In the genomic region with DNA sequence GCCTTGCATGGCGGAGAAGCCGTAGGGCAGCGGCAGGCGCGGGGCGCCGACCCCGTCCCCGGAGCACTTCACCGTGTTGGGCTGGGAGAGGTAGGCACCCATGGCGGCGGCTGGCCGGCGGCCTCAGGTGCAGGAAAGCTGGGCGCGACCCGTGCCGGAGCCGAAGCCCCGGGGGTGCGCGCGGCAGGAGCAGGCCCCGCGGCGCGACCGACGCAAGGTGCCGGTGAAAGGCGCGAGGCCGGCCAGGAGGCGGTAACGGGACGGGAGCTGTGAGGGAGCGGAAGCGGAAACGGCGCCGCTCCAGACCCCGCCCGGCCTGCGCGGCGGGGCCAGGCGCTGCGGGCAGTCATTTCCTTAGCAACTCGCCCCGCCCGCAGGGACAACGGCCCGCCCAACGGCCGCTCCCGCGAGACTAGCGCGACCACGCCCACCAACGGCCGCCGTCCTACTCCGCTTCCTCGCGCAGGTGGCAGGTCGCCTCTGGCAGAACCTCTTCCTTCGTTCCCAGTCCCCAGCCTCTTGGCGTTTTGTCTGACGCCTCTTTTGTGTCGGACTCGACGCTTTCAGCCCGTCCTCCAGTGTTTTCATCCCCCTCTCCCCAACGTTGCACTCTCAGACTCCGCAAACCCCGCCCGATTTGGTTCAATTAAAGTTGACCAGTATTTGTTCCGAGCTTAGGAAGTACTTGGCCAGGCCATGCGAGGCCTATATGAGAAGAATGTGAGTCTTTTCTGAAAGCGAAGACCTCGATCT, we compare ENCODE assay signal across 1 cellular context.
TF ChIP-seq lines count a peak whose summit lies in the region.

PPM1G (minus strand) TSS at position 271 of the 753 bp plus-strand sequence; CDS start at position 102, 169 bp downstream.

TF ChIP-seq in K562, 482 proteins besides CTCF, POLR2A, EP300 and RAD21 (continued from another document and continues in another):
- no peak for TF ChIP-seq ZNF318 (IDR thresholded peaks at IDR 0.05; ENCODE audit: borderline replicate concordance in 1 of 2, low read depth in 1 of 2)
- TF ChIP-seq NR1H2 (CRISPR knock-in tag; IDR thresholded peaks at IDR 0.05): 0 out of 2 replicates have a peak, but pooled peaks have one; percentile 49
- TF ChIP-seq ZNF609 (CRISPR knock-in tag; IDR thresholded peaks at IDR 0.05; ENCODE audit: borderline replicate concordance): peak; percentile 70; the same call in 1 of the 2 replicates
- TF ChIP-seq ZNF282 (CRISPR knock-in tag; IDR thresholded peaks at IDR 0.05): peak; percentile 79
- TF ChIP-seq, protein P1, sequence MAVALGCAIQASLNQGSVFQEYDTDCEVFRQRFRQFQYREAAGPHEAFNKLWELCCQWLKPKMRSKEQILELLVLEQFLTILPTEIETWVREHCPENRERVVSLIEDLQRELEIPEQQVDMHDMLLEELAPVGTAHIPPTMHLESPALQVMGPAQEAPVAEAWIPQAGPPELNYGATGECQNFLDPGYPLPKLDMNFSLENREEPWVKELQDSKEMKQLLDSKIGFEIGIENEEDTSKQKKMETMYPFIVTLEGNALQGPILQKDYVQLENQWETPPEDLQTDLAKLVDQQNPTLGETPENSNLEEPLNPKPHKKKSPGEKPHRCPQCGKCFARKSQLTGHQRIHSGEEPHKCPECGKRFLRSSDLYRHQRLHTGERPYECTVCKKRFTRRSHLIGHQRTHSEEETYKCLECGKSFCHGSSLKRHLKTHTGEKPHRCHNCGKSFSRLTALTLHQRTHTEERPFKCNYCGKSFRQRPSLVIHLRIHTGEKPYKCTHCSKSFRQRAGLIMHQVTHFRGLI (CRISPR knock-in tag; IDR thresholded peaks at IDR 0.05): no peak
- no peak for TF ChIP-seq NR3C1 (CRISPR knock-in tag; IDR thresholded peaks at IDR 0.05)
- TF ChIP-seq ZNF507 (tag; conservative IDR thresholded peaks at IDR 0.05): no peak
- peak; percentile 56 for TF ChIP-seq PRDM10 (IDR thresholded peaks at IDR 0.05; ENCODE audit: partially characterized antibody)
- no peak for TF ChIP-seq ELF4 (CRISPR knock-in tag; IDR thresholded peaks at IDR 0.05)
- TF ChIP-seq, protein P2, sequence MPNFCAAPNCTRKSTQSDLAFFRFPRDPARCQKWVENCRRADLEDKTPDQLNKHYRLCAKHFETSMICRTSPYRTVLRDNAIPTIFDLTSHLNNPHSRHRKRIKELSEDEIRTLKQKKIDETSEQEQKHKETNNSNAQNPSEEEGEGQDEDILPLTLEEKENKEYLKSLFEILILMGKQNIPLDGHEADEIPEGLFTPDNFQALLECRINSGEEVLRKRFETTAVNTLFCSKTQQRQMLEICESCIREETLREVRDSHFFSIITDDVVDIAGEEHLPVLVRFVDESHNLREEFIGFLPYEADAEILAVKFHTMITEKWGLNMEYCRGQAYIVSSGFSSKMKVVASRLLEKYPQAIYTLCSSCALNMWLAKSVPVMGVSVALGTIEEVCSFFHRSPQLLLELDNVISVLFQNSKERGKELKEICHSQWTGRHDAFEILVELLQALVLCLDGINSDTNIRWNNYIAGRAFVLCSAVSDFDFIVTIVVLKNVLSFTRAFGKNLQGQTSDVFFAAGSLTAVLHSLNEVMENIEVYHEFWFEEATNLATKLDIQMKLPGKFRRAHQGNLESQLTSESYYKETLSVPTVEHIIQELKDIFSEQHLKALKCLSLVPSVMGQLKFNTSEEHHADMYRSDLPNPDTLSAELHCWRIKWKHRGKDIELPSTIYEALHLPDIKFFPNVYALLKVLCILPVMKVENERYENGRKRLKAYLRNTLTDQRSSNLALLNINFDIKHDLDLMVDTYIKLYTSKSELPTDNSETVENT (CRISPR knock-in tag; IDR thresholded peaks at IDR 0.05): peak; percentile 12; the same call in 1 of the 2 replicates
- no peak for TF ChIP-seq ZNF655 (CRISPR knock-in tag; IDR thresholded peaks at IDR 0.05)
- peak; percentile 80 for TF ChIP-seq MXI1 (IDR thresholded peaks at IDR 0.05; ENCODE audit: low read depth, low read length)
- TF ChIP-seq ZNF766 (CRISPR knock-in tag; conservative IDR thresholded peaks at IDR 0.05): 0 out of 2 replicates have a peak, but pooled peaks have one; percentile 56
- TF ChIP-seq TGIF2 (CRISPR knock-in tag; IDR thresholded peaks at IDR 0.05): peak; percentile 96; the same call in 1 of the 2 replicates
- peak; percentile 17; the same call in 1 of the 2 replicates for TF ChIP-seq MAFF (IDR thresholded peaks at IDR 0.05; ENCODE audit: low read length)
- 0 out of 2 replicates have a peak, but pooled peaks have one; percentile 24 for TF ChIP-seq ZNF764 (CRISPR knock-in tag; IDR thresholded peaks at IDR 0.05; ENCODE audit: low read depth)
- no peak for TF ChIP-seq HDAC8 (tag; IDR thresholded peaks at IDR 0.05)
- TF ChIP-seq CBFA2T2 (conservative IDR thresholded peaks at IDR 0.05): no peak
- TF ChIP-seq GTF2F1 (IDR thresholded peaks at IDR 0.05; ENCODE audit: low read depth, low read length): peak; percentile 85; the same call in 1 of the 2 replicates
- no peak for TF ChIP-seq RUNX1 (IDR thresholded peaks at IDR 0.05; ENCODE audit: low read depth)
- peak; percentile 73; the same call in 1 of the 2 replicates for TF ChIP-seq CREB3L1 (IDR thresholded peaks at IDR 0.05; ENCODE audit: borderline replicate concordance, low read depth)
- peak; percentile 99 for TF ChIP-seq RBFOX2 (IDR thresholded peaks at IDR 0.05; ENCODE audit: low read depth, low read length)
- 0 out of 4 replicates have a peak, but pooled peaks of 1 of the 2 experiments have one; percentile 16 for TF ChIP-seq FOXK2 (conservative IDR thresholded peaks at IDR 0.05 in 1 of 2, IDR thresholded peaks at IDR 0.05 in 1 of 2; ENCODE audit: low read depth in 2 of 2)
